Comparison of ENCODE assay signal across 20 cellular contexts in the genomic region with DNA sequence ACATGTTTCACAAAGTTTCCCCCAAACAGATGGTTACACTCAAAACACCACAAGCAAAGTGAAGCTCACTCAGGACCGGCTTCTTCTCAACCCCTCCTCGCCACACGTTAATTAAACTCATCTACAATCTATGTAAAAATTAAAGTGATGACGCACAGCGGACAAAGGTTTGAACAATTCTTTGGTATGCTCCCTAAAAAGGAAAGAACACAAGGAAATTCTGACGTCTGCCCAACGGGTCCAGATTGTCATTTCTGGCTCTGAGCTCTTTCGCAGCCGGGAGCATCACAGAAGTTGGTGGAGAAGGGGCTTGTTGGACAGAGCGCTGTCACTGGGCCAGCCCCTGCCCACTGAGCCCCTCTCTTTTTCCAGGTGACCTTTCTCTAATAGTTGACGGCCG. TPM values are rescaled to one million over a fixed set of nuclear protein-coding genes. Genes with fewer than 3 reads are reported as not detected.
DNase-seq lines count a peak whose midpoint lies in the region; ATAC-seq lines count a peak whose summit lies in the region.
"Had no signal": no experiment of that assay in that cellular context is flagged by ENCODE, and none has a peak within 500 bp of the region (broad histone marks: within the 10 kb centered on the region; RNA-seq: fewer than 3 reads in every experiment).

No MANE protein-coding gene starts in this region.

- peaks cover 11% of the 10 kb centered on the region for H3K9me3 Mint-ChIP-seq in stimulated activated memory B cell treated with anti-CD40 and anti-IgM and Interleukin-4, amounts not matched to agents 10 μg/mL and 1 μg/mL and 100 μg/mL, for 72 hours

- H3K27me3 ChIP-seq in layer of hippocampus (ENCODE audit: control insufficient read depth, insufficient read depth, low read length), result no peaks in the 10 kb centered on the region
- H3K27me3 ChIP-seq: BLaER1 treated with 17β-estradiol and CSF1 and Interleukin-3, amounts not matched to agents 10 nM and 100 nM had no signal

- no peaks in the 10 kb centered on the region for H3K4me1 Mint-ChIP-seq in stimulated activated memory B cell treated with anti-CD40 and anti-IgM and Interleukin-4, amounts not matched to agents 10 μg/mL and 1 μg/mL and 100 μg/mL, for 72 hours
- H3K4me1 Mint-ChIP-seq: B cell had no signal

- H3K27ac Mint-ChIP-seq in stimulated activated memory B cell treated with anti-CD40 and anti-IgM and Interleukin-4, amounts not matched to agents 10 μg/mL and 1 μg/mL and 100 μg/mL, for 72 hours, result no peak overlapping the region
- H3K27ac Mint-ChIP-seq: B cell; CD4-positive, alpha-beta T cell; CD8-positive, alpha-beta T cell had no signal

- peaks cover 17% of the 10 kb centered on the region for H3K27me3 Mint-ChIP-seq in stimulated activated memory B cell treated with anti-CD40 and anti-IgM and Interleukin-4, amounts not matched to agents 10 μg/mL and 1 μg/mL and 100 μg/mL, for 72 hours

- H3K4me3 Mint-ChIP-seq in stimulated activated memory B cell treated with anti-CD40 and anti-IgM and Interleukin-4, amounts not matched to agents 10 μg/mL and 1 μg/mL and 100 μg/mL, for 72 hours, result no peak overlapping the region
- H3K4me3 Mint-ChIP-seq: B cell; CD4-positive, alpha-beta T cell; CD8-positive, alpha-beta T cell had no signal

- peaks cover 6% of the 10 kb centered on the region for H3K36me3 Mint-ChIP-seq in stimulated activated memory B cell treated with anti-CD40 and anti-IgM and Interleukin-4, amounts not matched to agents 10 μg/mL and 1 μg/mL and 100 μg/mL, for 72 hours
- H3K36me3 Mint-ChIP-seq: CD8-positive, alpha-beta T cell had no signal

- in situ Hi-C loops in G401 (cut with HindIII; ENCODE audit: low sequenced_read_pairs), result no loop called here

- DNase-seq in G401 (ENCODE audit: low spot score), result peak; percentile 70
- no peak for DNase-seq in activated naive CD4-positive, alpha-beta T cell (lab: John Stamatoyannopoulos, UW)
- DNase-seq in dermis blood vessel endothelial cell, result no peak
- DNase-seq: AML-193; Caco-2; Calu3; CD4-positive, alpha-beta T cell; CD8-positive, alpha-beta T cell; DMS79 treated with DMSO at 0.1 percent for 48 hours; GDM1 had no signal

- H3K27ac ChIP-seq in cingulate gyrus (ENCODE audit: low read depth, low read length), result peak overlapping the region; percentile 55
- H3K27ac ChIP-seq in layer of hippocampus (ENCODE audit: low read depth, low read length), result peak overlapping the region; percentile 35
- H3K27ac ChIP-seq in temporal lobe (ENCODE audit: low read depth, low read length), result peak overlapping the region; percentile 85
- H3K27ac ChIP-seq: 22Rv1; A549; BLaER1 treated with 17β-estradiol and CSF1 and Interleukin-3, amounts not matched to agents 10 nM and 100 nM; C4-2B had no signal

- ATAC-seq in stimulated activated memory B cell treated with anti-CD40 and anti-IgM and Interleukin-4, amounts not matched to agents 10 μg/mL and 1 μg/mL and 100 μg/mL, for 72 hours, result no peak
- ATAC-seq: CD8-positive, alpha-beta T cell; GM12878 had no signal

RNA-seq across cellular contexts. Expression of a gene that starts 13.9 kb away (rescaled TPM):
- total RNA-seq in G401 (2014; rRNA removed; shearing (Covaris generic)), result 9.0 TPM in 1 of 2 replicates, not detected in the other
- total RNA-seq in temporal lobe (9.6 TPM), dermis blood vessel endothelial cell (0.05 and 0.17 TPM in 2 replicates)

Comparison
In these comparisons a context has a peak if more than half of its experiments do, and no peak if none do; other contexts are left out.
1. H3K27ac ChIP-seq: peak in every context shown above with its lines; median percentile 85 in temporal lobe; 55 in cingulate gyrus; 35 in layer of hippocampus.